ENCODE assay signal across 8 cellular contexts in the genomic region with DNA sequence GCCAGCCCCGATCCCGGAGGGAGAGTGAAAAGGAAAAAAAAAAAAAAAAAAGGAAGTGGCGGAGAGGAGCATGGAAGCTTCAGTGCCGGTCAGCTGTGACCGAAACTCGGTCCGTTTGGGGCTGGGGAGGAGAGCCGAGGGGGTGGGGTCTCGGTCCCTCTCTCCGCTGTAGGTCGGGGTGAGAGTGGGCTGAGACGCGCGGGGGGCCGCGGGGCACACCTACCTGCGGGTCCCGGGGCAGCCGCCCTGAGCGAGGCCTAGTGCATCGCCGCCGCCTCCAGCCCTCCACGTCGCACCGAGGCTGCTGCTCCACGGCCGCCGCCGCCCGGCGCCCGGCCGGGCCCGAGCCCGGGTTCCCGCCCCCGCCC.
DNase-seq lines count a peak whose midpoint lies in the region; ATAC-seq and TF ChIP-seq lines count a peak whose summit lies in the region.

No MANE protein-coding gene starts in this region.

- H3K4me1 Mint-ChIP-seq in nephron progenitor cell: peaks cover 35% of the 10 kb centered on the region

- H3K27me3 Mint-ChIP-seq in nephron progenitor cell (ENCODE audit: low read depth, poor library complexity): no peaks in the 10 kb centered on the region

- no peak for TF ChIP-seq CTCF in fibroblast of pulmonary artery (IDR thresholded peaks at IDR 0.05; ENCODE audit: low read length, missing control alignments)
- no peak for TF ChIP-seq CTCF in nephron progenitor cell (IDR thresholded peaks at IDR 0.05)

- H3K27ac ChIP-seq in HUES6 (ENCODE audit: low read depth, low read length): peak overlapping the region; percentile 51; the same call in 1 of the 2 replicates

- peaks cover 12% of the 10 kb centered on the region for H3K4me1 ChIP-seq in HUES6 (ENCODE audit: control insufficient read depth, insufficient read depth, low read length)

- ATAC-seq in GM21423 (IDR thresholded peaks at IDR 0.05; ENCODE audit: unreplicated experiment): peak; percentile 37

- H3K4me3 ChIP-seq in HUES6 (ENCODE audit: low read depth, low read length): peak overlapping the region; percentile 82
- peak overlapping the region; percentile 79 for H3K4me3 ChIP-seq in fibroblast of pulmonary artery (replicated peaks; ENCODE audit: low read depth, low read length)

- peak overlapping the region; percentile 95 for H3K4me3 Mint-ChIP-seq in nephron progenitor cell

- peaks cover 3% of the 10 kb centered on the region for H3K36me3 Mint-ChIP-seq in nephron progenitor cell (ENCODE audit: low read depth)

- no peaks in the 10 kb centered on the region for H3K36me3 ChIP-seq in HUES6 (ENCODE audit: control insufficient read depth, insufficient read depth, low read length)

- DNase-seq in EL: peak; percentile 66
- DNase-seq in activated CD4-positive, alpha-beta T cell treated with anti-CD3 and anti-CD28 coated beads for 4 hours: peak; percentile 29 to 41
- DNase-seq in fibroblast of pulmonary artery (ENCODE audit: low read depth): peak; percentile 46
- DNase-seq in nephron progenitor cell: no peak
- DNase-seq in cerebellar cortex (ENCODE audit: low spot score): no peak
- no peak for DNase-seq in kidney tubule cell (ENCODE audit: low spot score)

- H3K27me3 ChIP-seq in HUES6 (ENCODE audit: control insufficient read depth, insufficient read depth, low read length): no peaks in the 10 kb centered on the region

- peak overlapping the region; percentile 98 for H3K27ac Mint-ChIP-seq in nephron progenitor cell

- H3K9me3 ChIP-seq in HUES6 (ENCODE audit: control insufficient read depth, insufficient read depth, low read depth, low read length): no peaks in the 10 kb centered on the region

- H3K9me3 Mint-ChIP-seq in nephron progenitor cell: peaks cover 3% of the 10 kb centered on the region

- H3K9ac ChIP-seq in HUES6 (ENCODE audit: low read length): peak overlapping the region; percentile 79

Comparison
In these comparisons a context has a peak if more than half of its experiments do, and no peak if none do; other contexts are left out.
1. DNase-seq: peak in EL (single experiment), activated CD4-positive, alpha-beta T cell treated with anti-CD3 and anti-CD28 coated beads for 4 hours (2 of 2) and fibroblast of pulmonary artery (single experiment); none in nephron progenitor cell (single experiment), cerebellar cortex (single experiment) and kidney tubule cell (single experiment).